1 cellular context compared by ENCODE assay signal in the genomic region with DNA sequence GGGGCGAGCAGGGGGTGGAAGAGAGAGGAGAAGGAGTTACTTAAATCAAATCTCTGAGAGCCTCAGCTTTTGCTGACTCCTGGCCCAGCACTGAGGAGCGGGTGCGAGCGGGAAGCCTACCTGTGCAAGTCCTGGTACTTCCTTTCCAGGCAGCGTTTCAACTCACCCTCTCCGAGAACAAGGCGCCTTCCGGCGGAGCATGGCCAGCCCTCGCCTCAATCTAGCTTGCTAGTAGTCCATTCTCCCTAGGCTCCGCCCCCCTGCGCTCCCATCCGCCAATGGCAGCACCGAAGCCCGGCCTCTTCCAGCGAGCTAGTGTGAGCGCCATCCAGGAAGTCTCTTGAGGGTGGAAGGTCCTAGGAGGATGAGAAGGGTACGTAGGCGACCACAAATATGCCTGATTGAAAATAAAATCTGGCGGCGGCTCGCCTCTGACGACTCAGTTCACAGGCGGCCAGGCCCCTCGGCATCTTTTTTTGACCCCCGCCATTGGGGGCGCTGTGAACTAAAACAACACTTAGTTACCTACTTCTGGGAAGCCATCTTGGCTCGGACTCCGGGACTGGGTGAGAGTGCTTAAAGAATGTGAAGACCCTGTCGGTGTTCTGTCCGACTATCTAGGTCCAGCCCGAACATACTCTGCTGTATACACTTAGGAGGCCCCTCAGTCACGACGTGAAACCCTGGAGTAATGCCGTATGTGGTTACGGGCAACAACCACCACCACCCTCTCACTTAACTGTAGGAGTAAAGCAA.
TF ChIP-seq lines count a peak whose summit lies in the region.

Gene CHD8 (minus strand): TSS at position 212 of the 756 bp plus-strand sequence. CDS start 24,480 bp downstream, outside the sequence.

TF ChIP-seq in K562, 482 proteins besides CTCF, POLR2A, EP300 and RAD21 (continued from another document and continues in another):
- TF ChIP-seq ETV6 (IDR thresholded peaks at IDR 0.05; ENCODE audit: borderline replicate concordance in 1 of 2, low read depth in 2 of 2, low read length in 1 of 2) (no peak), ETV6 (CRISPR knock-in tag; IDR thresholded peaks at IDR 0.05; ENCODE audit: borderline replicate concordance) (no peak), ZKSCAN3 (CRISPR knock-in tag; IDR thresholded peaks at IDR 0.05) (no peak), ZBTB1 (CRISPR knock-in tag; IDR thresholded peaks at IDR 0.05; ENCODE audit: borderline replicate concordance, low read depth) (no peak), ZNF449 (CRISPR knock-in tag; IDR thresholded peaks at IDR 0.05) (no peak), ZNF79 (CRISPR knock-in tag; IDR thresholded peaks at IDR 0.05; ENCODE audit: low read depth) (no peak), FOXK1 (CRISPR knock-in tag; IDR thresholded peaks at IDR 0.05; ENCODE audit: borderline replicate concordance) (no peak), ZBTB8A (IDR thresholded peaks at IDR 0.05; ENCODE audit: partially characterized antibody) (no peak), TBP (optimal IDR thresholded peaks at IDR 0.05; ENCODE audit: low read depth, low read length) (peak; percentile 74), USF1 (CRISPR knock-in tag; IDR thresholded peaks at IDR 0.05) (no peak), GATA2 (CRISPR knock-in tag; IDR thresholded peaks at IDR 0.05) (no peak), ZNF24 (IDR thresholded peaks at IDR 0.05) (no peak), RNF219 (CRISPR knock-in tag; IDR thresholded peaks at IDR 0.05) (no peak), DPF2 (IDR thresholded peaks at IDR 0.05) (no peak), ZNF175 (CRISPR knock-in tag; IDR thresholded peaks at IDR 0.05; ENCODE audit: low read depth) (no peak), KHSRP (IDR thresholded peaks at IDR 0.05) (no peak), SMAD4 (CRISPR knock-in tag; conservative IDR thresholded peaks at IDR 0.05) (no peak), ARID2 (IDR thresholded peaks at IDR 0.05) (no peak), ZNF277 (CRISPR knock-in tag; IDR thresholded peaks at IDR 0.05; ENCODE audit: borderline replicate concordance) (no peak), KDM5B (IDR thresholded peaks at IDR 0.05; ENCODE audit: insufficient replicate concordance, low read depth, low read length) (peak; percentile 61), ZKSCAN8 (CRISPR knock-in tag; IDR thresholded peaks at IDR 0.05) (no peak), POLR2H (tag; IDR thresholded peaks at IDR 0.05; ENCODE audit: low read depth) (peak; percentile 78), ZNF41 (CRISPR knock-in tag; conservative IDR thresholded peaks at IDR 0.05) (0 out of 2 replicates have a peak, but pooled peaks have one; percentile 51), ZNF239 (CRISPR knock-in tag; IDR thresholded peaks at IDR 0.05) (no peak), CEBPG (CRISPR knock-in tag; IDR thresholded peaks at IDR 0.05) (no peak), CEBPG (tag; conservative IDR thresholded peaks at IDR 0.05 in 1 of 2, IDR thresholded peaks at IDR 0.05 in 1 of 2) (no peak), L3MBTL2 (IDR thresholded peaks at IDR 0.05) (no peak), SP2 (IDR thresholded peaks at IDR 0.05; ENCODE audit: extremely low read depth, low read depth, low read length, poor library complexity, severe bottlenecking) (peak; percentile 34), SETDB1 (IDR thresholded peaks at IDR 0.05; ENCODE audit: low read length) (no peak), BRD9 (IDR thresholded peaks at IDR 0.05; ENCODE audit: low read depth, partially characterized antibody) (no peak), SMAD1 (IDR thresholded peaks at IDR 0.05; ENCODE audit: low read depth, low read length, partially characterized antibody) (no peak), ZNF778 (CRISPR knock-in tag; IDR thresholded peaks at IDR 0.05) (no peak), ZFP30 (CRISPR knock-in tag; IDR thresholded peaks at IDR 0.05; ENCODE audit: borderline replicate concordance) (no peak), STAG1 (CRISPR knock-in tag; IDR thresholded peaks at IDR 0.05; ENCODE audit: borderline replicate concordance) (no peak), GATAD2B (IDR thresholded peaks at IDR 0.05; ENCODE audit: borderline replicate concordance) (0 out of 2 replicates have a peak, but pooled peaks have one; percentile 60), ZC3H11A (IDR thresholded peaks at IDR 0.05; ENCODE audit: low read depth, low read length) (no peak), XRCC4 (IDR thresholded peaks at IDR 0.05; ENCODE audit: extremely low read depth, insufficient read depth, insufficient read length) (no peak), TRIM28 (IDR thresholded peaks at IDR 0.05) (no peak), EHMT2 (IDR thresholded peaks at IDR 0.05) (no peak), CREM (IDR thresholded peaks at IDR 0.05; ENCODE audit: low read depth) (peak; percentile 35), CHD2 (IDR thresholded peaks at IDR 0.05; ENCODE audit: low read depth, low read length) (0 out of 2 replicates have a peak, but pooled peaks have one; percentile 36), ZNF133 (CRISPR knock-in tag; IDR thresholded peaks at IDR 0.05) (no peak), TARDBP (IDR thresholded peaks at IDR 0.05) (no peak), ETV5 (CRISPR knock-in tag; IDR thresholded peaks at IDR 0.05; ENCODE audit: low read depth) (no peak; the same call in 1 of the 2 replicates), HES1 (IDR thresholded peaks at IDR 0.05; ENCODE audit: low read depth) (no peak), ZFP36 (IDR thresholded peaks at IDR 0.05; ENCODE audit: low read depth, low read length, partially characterized antibody) (no peak), NFIX (CRISPR knock-in tag; IDR thresholded peaks at IDR 0.05; ENCODE audit: low read depth) (no peak), ZNF780A (CRISPR knock-in tag; IDR thresholded peaks at IDR 0.05) (no peak), TSC22D4 (tag; IDR thresholded peaks at IDR 0.05) (no peak), SPI1 (IDR thresholded peaks at IDR 0.05; ENCODE audit: borderline replicate concordance, low read depth, low read length) (no peak), ZFP1 (CRISPR knock-in tag; IDR thresholded peaks at IDR 0.05) (no peak), CREB3 (tag; conservative IDR thresholded peaks at IDR 0.05; ENCODE audit: low read depth) (no peak), PHF21A (IDR thresholded peaks at IDR 0.05; ENCODE audit: borderline replicate concordance, low read depth) (no peak)
- TF ChIP-seq, protein P1, sequence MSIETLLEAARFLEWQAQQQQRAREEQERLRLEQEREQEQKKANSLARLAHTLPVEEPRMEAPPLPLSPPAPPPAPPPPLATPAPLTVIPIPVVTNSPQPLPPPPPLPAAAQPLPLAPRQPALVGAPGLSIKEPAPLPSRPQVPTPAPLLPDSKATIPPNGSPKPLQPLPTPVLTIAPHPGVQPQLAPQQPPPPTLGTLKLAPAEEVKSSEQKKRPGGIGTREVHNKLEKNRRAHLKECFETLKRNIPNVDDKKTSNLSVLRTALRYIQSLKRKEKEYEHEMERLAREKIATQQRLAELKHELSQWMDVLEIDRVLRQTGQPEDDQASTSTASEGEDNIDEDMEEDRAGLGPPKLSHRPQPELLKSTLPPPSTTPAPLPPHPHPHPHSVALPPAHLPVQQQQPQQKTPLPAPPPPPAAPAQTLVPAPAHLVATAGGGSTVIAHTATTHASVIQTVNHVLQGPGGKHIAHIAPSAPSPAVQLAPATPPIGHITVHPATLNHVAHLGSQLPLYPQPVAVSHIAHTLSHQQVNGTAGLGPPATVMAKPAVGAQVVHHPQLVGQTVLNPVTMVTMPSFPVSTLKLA (conservative IDR thresholded peaks at IDR 0.05), result peak; percentile 56 to 73
- TF ChIP-seq, protein P2, sequence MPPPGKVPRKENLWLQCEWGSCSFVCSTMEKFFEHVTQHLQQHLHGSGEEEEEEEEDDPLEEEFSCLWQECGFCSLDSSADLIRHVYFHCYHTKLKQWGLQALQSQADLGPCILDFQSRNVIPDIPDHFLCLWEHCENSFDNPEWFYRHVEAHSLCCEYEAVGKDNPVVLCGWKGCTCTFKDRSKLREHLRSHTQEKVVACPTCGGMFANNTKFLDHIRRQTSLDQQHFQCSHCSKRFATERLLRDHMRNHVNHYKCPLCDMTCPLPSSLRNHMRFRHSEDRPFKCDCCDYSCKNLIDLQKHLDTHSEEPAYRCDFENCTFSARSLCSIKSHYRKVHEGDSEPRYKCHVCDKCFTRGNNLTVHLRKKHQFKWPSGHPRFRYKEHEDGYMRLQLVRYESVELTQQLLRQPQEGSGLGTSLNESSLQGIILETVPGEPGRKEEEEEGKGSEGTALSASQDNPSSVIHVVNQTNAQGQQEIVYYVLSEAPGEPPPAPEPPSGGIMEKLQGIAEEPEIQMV (tag; conservative IDR thresholded peaks at IDR 0.05; ENCODE audit: low read depth), result no peak
- TF ChIP-seq, protein P3, sequence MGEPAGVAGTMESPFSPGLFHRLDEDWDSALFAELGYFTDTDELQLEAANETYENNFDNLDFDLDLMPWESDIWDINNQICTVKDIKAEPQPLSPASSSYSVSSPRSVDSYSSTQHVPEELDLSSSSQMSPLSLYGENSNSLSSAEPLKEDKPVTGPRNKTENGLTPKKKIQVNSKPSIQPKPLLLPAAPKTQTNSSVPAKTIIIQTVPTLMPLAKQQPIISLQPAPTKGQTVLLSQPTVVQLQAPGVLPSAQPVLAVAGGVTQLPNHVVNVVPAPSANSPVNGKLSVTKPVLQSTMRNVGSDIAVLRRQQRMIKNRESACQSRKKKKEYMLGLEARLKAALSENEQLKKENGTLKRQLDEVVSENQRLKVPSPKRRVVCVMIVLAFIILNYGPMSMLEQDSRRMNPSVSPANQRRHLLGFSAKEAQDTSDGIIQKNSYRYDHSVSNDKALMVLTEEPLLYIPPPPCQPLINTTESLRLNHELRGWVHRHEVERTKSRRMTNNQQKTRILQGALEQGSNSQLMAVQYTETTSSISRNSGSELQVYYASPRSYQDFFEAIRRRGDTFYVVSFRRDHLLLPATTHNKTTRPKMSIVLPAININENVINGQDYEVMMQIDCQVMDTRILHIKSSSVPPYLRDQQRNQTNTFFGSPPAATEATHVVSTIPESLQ (CRISPR knock-in tag; IDR thresholded peaks at IDR 0.05), result 0 out of 2 replicates have a peak, but pooled peaks have one; percentile 10
